In the genomic region with DNA sequence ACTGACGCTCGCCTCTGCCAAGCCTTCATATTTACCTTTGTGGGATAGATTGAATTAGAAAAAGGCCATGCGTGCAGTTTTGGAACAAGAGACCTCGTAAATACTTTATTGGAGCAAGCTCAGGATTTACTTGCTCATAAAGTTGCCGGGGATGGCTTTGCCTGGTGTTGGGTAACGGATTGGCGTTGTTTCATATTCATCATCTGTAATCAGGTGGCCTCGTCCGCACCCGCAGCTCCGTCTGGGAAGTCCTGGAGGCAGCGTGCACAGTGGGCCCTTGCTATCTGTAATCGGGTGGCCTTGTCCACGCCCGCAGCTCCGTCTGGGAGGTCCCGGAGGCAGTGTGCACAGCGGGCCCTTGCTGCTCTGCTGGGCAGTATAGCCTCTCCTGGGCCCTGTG, we compare ENCODE assay signal across 29 cellular contexts.
"Had no signal": no experiment of that assay in that cellular context is flagged by ENCODE, and none has a peak within 500 bp of the region (broad histone marks: within the 10 kb centered on the region; RNA-seq: fewer than 3 reads in every experiment).

No MANE protein-coding gene starts in this region.

- DNase-seq: activated CD4-positive, alpha-beta T cell treated with anti-CD3 and anti-CD28 coated beads for 36 hours; activated CD4-positive, alpha-beta T cell treated with anti-CD3 and anti-CD28 coated beads, Interleukin-2, amount 10 ng/mL, durations not matched to agents 7 days and 5 days; activated CD4-positive, alpha-beta T cell treated with anti-CD3 and anti-CD28 coated beads, Interleukin-2, amount 50 U/mL, for 48 hours; activated CD8-positive, alpha-beta T cell treated with anti-CD3 and anti-CD28 coated beads, Interleukin-2, amount 10 ng/mL, durations not matched to agents 7 days and 5 days; activated gamma-delta T cell; activated naive CD4-positive, alpha-beta T cell treated with Interleukin-2 at 50 U/mL for 16 hours; activated naive CD8-positive, alpha-beta T cell treated with anti-CD3 and anti-CD28 coated beads, Interleukin-2, amount 10 ng/mL, durations not matched to agents 7 days and 5 days; activated T-cell treated with anti-CD3 and anti-CD28 coated beads, Interleukin-2, amount 50 U/mL, for 24 hours; amygdala; NCI-H1092 treated with DMSO at 0.1 percent for 48 hours; NCI-H1417; NCI-H146; NCI-H187; NCI-H2029 treated with DMSO at 0.1 percent for 48 hours; NCI-H2107; NCI-H2171; NCI-H510A; NCI-H526; NCI-H748 treated with DMSO at 0.1 percent for 48 hours; NK-92 treated with Interleukin-12 subunit alpha and Interleukin-12 subunit beta, amount 100 ng/mL, for 24 hours; PC-9; SIG-M5; SW 1271; T-helper 1 cell; T-helper 2 cell; T-helper 9 cell had no signal

- H3K36me3 ChIP-seq: ascending aorta, cardiac muscle cell had no signal

- H3K4me1 ChIP-seq: ascending aorta had no signal

- H3K9me3 ChIP-seq: ascending aorta had no signal

- H3K27me3 ChIP-seq: ascending aorta, cardiac muscle cell had no signal

- H3K27ac ChIP-seq: ascending aorta, cardiac muscle cell, PC-9, RWPE1 had no signal

- H3K4me3 ChIP-seq: ascending aorta, cardiac muscle cell, PC-9 had no signal
